1 cellular context compared by ENCODE assay signal in the genomic region with DNA sequence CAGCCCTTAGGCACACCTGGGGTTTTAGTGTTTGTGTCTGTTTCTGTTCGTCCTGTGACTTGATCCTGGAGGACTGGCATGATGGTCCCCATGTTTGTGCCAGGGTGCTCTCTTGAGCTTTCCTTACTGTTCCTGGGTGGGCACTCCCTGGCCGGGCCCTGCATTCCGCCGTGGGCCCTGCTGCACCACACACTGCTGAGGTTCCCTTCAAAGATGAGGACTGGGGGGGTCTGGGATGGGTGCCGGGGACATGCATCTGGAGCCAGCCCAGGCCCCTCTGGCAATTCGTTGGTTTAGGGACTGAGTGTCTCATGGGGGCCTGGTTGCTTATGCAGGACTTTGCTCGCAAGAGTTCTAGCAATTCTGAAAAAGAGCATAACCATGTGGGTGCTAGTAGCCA.
TF ChIP-seq lines count a peak whose summit lies in the region.

No MANE protein-coding gene starts in this region.

TF ChIP-seq in HepG2, 621 proteins besides CTCF, POLR2A, EP300 and RAD21:
- TF ChIP-seq HCFC1 (IDR thresholded peaks at IDR 0.05; ENCODE audit: low read depth, low read length) (no peak), ZNF451 (CRISPR knock-in tag; IDR thresholded peaks at IDR 0.05) (no peak), CCAR2 (optimal IDR thresholded peaks at IDR 0.05; ENCODE audit: low read depth, low read length) (no peak)
